In genomic region chr9:120934271-120934670, GRCh38 we compare ENCODE assay signal across 8 cellular contexts. TPM values are rescaled to one million over a fixed set of nuclear protein-coding genes. Genes with fewer than 3 reads are reported as not detected.
DNase-seq lines count a peak whose midpoint lies in the region; ATAC-seq and TF ChIP-seq lines count a peak whose summit lies in the region.

No MANE protein-coding gene starts in this region.

- H3K4me3 Mint-ChIP-seq in stimulated activated naive CD8-positive, alpha-beta T cell treated with anti-CD3 and anti-CD28 coated beads, Interleukin-15, Interleukin-2, amounts not matched to agents 100 ng/mL and 50 ng/mL, for 24 hours = peak overlapping the region; percentile 76
- H3K4me3 Mint-ChIP-seq in activated CD8-positive, alpha-beta T cell treated with anti-CD3 and anti-CD28 coated beads, Interleukin-2, amount 10 ng/mL, durations not matched to agents 7 days and 5 days = peak overlapping the region; percentile 9
- no peak overlapping the region for H3K4me3 Mint-ChIP-seq in type B pancreatic cell

- H3K4me1 Mint-ChIP-seq in stimulated activated naive CD8-positive, alpha-beta T cell treated with anti-CD3 and anti-CD28 coated beads, Interleukin-15, Interleukin-2, amounts not matched to agents 100 ng/mL and 50 ng/mL, for 24 hours (ENCODE audit: low read depth) = peaks cover 90% of the 10 kb centered on the region
- H3K4me1 Mint-ChIP-seq in activated CD8-positive, alpha-beta T cell treated with anti-CD3 and anti-CD28 coated beads, Interleukin-2, amount 10 ng/mL, durations not matched to agents 7 days and 5 days (ENCODE audit: low read depth) = peaks cover 80% of the 10 kb centered on the region
- H3K4me1 Mint-ChIP-seq in type B pancreatic cell (ENCODE audit: unreplicated experiment) = peaks cover 25% of the 10 kb centered on the region

- peaks cover 4% of the 10 kb centered on the region for H3K36me3 Mint-ChIP-seq in stimulated activated naive CD8-positive, alpha-beta T cell treated with anti-CD3 and anti-CD28 coated beads, Interleukin-15, Interleukin-2, amounts not matched to agents 100 ng/mL and 50 ng/mL, for 24 hours (ENCODE audit: low read depth)
- H3K36me3 Mint-ChIP-seq in activated CD8-positive, alpha-beta T cell treated with anti-CD3 and anti-CD28 coated beads, Interleukin-2, amount 10 ng/mL, durations not matched to agents 7 days and 5 days (ENCODE audit: low read depth) = peaks cover 4% of the 10 kb centered on the region
- H3K36me3 Mint-ChIP-seq in type B pancreatic cell = no peaks in the 10 kb centered on the region

- POLR2A ChIA-PET in activated CD8-positive, alpha-beta T cell treated with anti-CD3 and anti-CD28 coated beads, Interleukin-2, amount 10 ng/mL, durations not matched to agents 7 days and 5 days (lab: Charles Lee) = interaction anchor here (0.6 to 15.6 kb wide), 5 partner anchors 11 to 137 kb away, joined by 3 to 344 read pairs (median 111); partner anchors contain the start of genes PHF19 and TRAF1

- no peak for TF ChIP-seq CTCF in type B pancreatic cell (conservative IDR thresholded peaks at IDR 0.05)

- no peaks in the 10 kb centered on the region for H3K9me3 Mint-ChIP-seq in stimulated activated naive CD8-positive, alpha-beta T cell treated with anti-CD3 and anti-CD28 coated beads, Interleukin-15, Interleukin-2, amounts not matched to agents 100 ng/mL and 50 ng/mL, for 24 hours
- H3K9me3 Mint-ChIP-seq in activated CD8-positive, alpha-beta T cell treated with anti-CD3 and anti-CD28 coated beads, Interleukin-2, amount 10 ng/mL, durations not matched to agents 7 days and 5 days (ENCODE audit: insufficient read depth) = no peaks in the 10 kb centered on the region
- no peaks in the 10 kb centered on the region for H3K9me3 Mint-ChIP-seq in type B pancreatic cell

- ATAC-seq in stimulated activated naive CD8-positive, alpha-beta T cell treated with anti-CD3 and anti-CD28 coated beads, Interleukin-15, Interleukin-2, amounts not matched to agents 100 U/mL and 50 U/mL, for 24 hours = no peak
- no peak for ATAC-seq in activated CD8-positive, alpha-beta T cell treated with anti-CD3 and anti-CD28 coated beads, Interleukin-2, amount 10 ng/mL, durations not matched to agents 7 days and 5 days
- ATAC-seq in GM19455 (IDR thresholded peaks at IDR 0.05; ENCODE audit: unreplicated experiment) = no peak

- no peaks in the 10 kb centered on the region for H3K27me3 Mint-ChIP-seq in stimulated activated naive CD8-positive, alpha-beta T cell treated with anti-CD3 and anti-CD28 coated beads, Interleukin-15, Interleukin-2, amounts not matched to agents 100 ng/mL and 50 ng/mL, for 24 hours
- H3K27me3 Mint-ChIP-seq in activated CD8-positive, alpha-beta T cell treated with anti-CD3 and anti-CD28 coated beads, Interleukin-2, amount 10 ng/mL, durations not matched to agents 7 days and 5 days (ENCODE audit: low read depth) = no peaks in the 10 kb centered on the region
- peaks cover 7% of the 10 kb centered on the region for H3K27me3 Mint-ChIP-seq in type B pancreatic cell

- peak overlapping the region; percentile 100 for H3K27ac Mint-ChIP-seq in stimulated activated naive CD8-positive, alpha-beta T cell treated with anti-CD3 and anti-CD28 coated beads, Interleukin-15, Interleukin-2, amounts not matched to agents 100 ng/mL and 50 ng/mL, for 24 hours
- peak overlapping the region; percentile 86 for H3K27ac Mint-ChIP-seq in activated CD8-positive, alpha-beta T cell treated with anti-CD3 and anti-CD28 coated beads, Interleukin-2, amount 10 ng/mL, durations not matched to agents 7 days and 5 days
- no peak overlapping the region for H3K27ac Mint-ChIP-seq in type B pancreatic cell

- CTCF ChIA-PET in activated CD8-positive, alpha-beta T cell treated with anti-CD3 and anti-CD28 coated beads, Interleukin-2, amount 10 ng/mL, durations not matched to agents 7 days and 5 days (lab: Charles Lee) = interaction anchor here (1.0 to 7.2 kb wide), 8 partner anchors 25 to 178 kb away, joined by 3 to 66 read pairs (median 4); no protein-coding TSS in a partner anchor

- DNase-seq in stimulated activated naive CD8-positive, alpha-beta T cell treated with anti-CD3 and anti-CD28 coated beads, Interleukin-15, Interleukin-2, amounts not matched to agents 100 U/mL and 50 U/mL, for 24 hours = no peak
- peak; percentile 30 for DNase-seq in activated CD8-positive, alpha-beta T cell treated with anti-CD3 and anti-CD28 coated beads, Interleukin-2, amount 10 ng/mL, durations not matched to agents 7 days and 5 days
- peak; percentile 43 for DNase-seq in medulla oblongata (ENCODE audit: extremely low spot score)
- DNase-seq in DMS53 (lab: John Stamatoyannopoulos, UW) = no peak
- DNase-seq in type B pancreatic cell (ENCODE audit: extremely low spot score, unreplicated experiment) = no peak
- no peak for DNase-seq in NCI-H1092 (lab: John Stamatoyannopoulos, UW)

RNA-seq across cellular contexts. Expression of gene TRAF1, which starts 7.7 kb away (rescaled TPM):
- 10 to 100 TPM; 51.6 to 52.9 TPM for total RNA-seq in activated CD8-positive, alpha-beta T cell treated with anti-CD3 and anti-CD28 coated beads, Interleukin-2, amount 10 ng/mL, durations not matched to agents 7 days and 5 days
- 1.9 and 3.1 TPM in 2 replicates for total RNA-seq in type B pancreatic cell (ENCODE audit: low replicate concordance)

RNA-seq across cellular contexts. Expression of gene PHF19, which starts 57.3 kb away (rescaled TPM):
- total RNA-seq in activated CD8-positive, alpha-beta T cell treated with anti-CD3 and anti-CD28 coated beads, Interleukin-2, amount 10 ng/mL, durations not matched to agents 7 days and 5 days = 100 to 1,000 TPM; 273 to 290 TPM
- total RNA-seq in type B pancreatic cell (ENCODE audit: low replicate concordance) = 31.0 and 39.6 TPM in 2 replicates

Comparison
In these comparisons a context has a peak if more than half of its experiments do, and no peak if none do; other contexts are left out.
1. DNase-seq: peak in activated CD8-positive, alpha-beta T cell treated with anti-CD3 and anti-CD28 coated beads, Interleukin-2, amount 10 ng/mL, durations not matched to agents 7 days and 5 days (single experiment) and medulla oblongata (single experiment); none in stimulated activated naive CD8-positive, alpha-beta T cell treated with anti-CD3 and anti-CD28 coated beads, Interleukin-15, Interleukin-2, amounts not matched to agents 100 U/mL and 50 U/mL, for 24 hours (single experiment), DMS53 (single experiment), type B pancreatic cell (single experiment) and NCI-H1092 (single experiment).
2. RNA of gene TRAF1, which starts 7.7 kb away (total RNA-seq): 51.6 to 52.9 TPM in activated CD8-positive, alpha-beta T cell treated with anti-CD3 and anti-CD28 coated beads, Interleukin-2, amount 10 ng/mL, durations not matched to agents 7 days and 5 days; 1.9 to 3.1 TPM in type B pancreatic cell; every median in the first group is over 10 times any median in the second.